ENCODE assay signal across 8 cellular contexts in the genomic region with DNA sequence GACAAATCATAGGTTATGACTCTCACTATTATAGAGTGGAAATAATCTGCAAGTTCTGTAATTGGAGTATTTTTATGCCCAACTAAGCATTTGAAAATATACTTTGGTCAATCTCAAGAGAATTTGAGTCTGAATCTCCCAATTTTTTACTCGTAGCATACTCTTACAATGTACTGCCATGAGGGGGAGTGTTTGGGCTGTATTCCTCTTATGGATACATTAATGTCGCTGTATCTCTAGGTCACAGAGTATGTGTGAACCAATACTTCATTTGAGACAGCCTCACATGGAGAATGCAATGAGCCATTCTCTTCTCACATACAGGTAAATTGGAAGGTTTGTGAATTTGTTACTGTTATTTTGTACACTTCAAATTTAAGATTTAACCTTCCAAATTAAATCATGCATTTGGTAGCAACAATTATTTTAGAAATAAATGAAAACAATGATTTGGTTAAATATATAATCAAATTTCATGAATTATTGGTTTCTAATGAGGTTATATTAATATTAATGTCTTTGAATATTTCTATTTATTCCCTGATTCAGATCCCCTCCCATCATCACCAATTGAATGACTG. TPM values are rescaled to one million over a fixed set of nuclear protein-coding genes. Genes with fewer than 3 reads are reported as not detected.
DNase-seq lines count a peak whose midpoint lies in the region; ATAC-seq and TF ChIP-seq lines count a peak whose summit lies in the region.

No MANE protein-coding gene starts in this region.

- peaks cover 12% of the 10 kb centered on the region for H3K27me3 Mint-ChIP-seq in activated naive CD4-positive, alpha-beta T cell treated with anti-CD3 and anti-CD28 coated beads, Interleukin-2, amount 10 ng/mL, durations not matched to agents 7 days and 5 days
- no peaks in the 10 kb centered on the region for H3K27me3 Mint-ChIP-seq in MCF 10A (ENCODE audit: insufficient read depth, unreplicated experiment)

- no peak overlapping the region for H3K27ac ChIP-seq in OCI-LY1 (ENCODE audit: low read depth, low read length, poor library complexity, severe bottlenecking)
- no peak overlapping the region for H3K27ac ChIP-seq in transverse colon

- H3K36me3 Mint-ChIP-seq in activated naive CD4-positive, alpha-beta T cell treated with anti-CD3 and anti-CD28 coated beads, Interleukin-2, amount 10 ng/mL, durations not matched to agents 7 days and 5 days: no peaks in the 10 kb centered on the region
- no peaks in the 10 kb centered on the region for H3K36me3 Mint-ChIP-seq in MCF 10A (ENCODE audit: insufficient read depth, unreplicated experiment)

- WGBS in transverse colon (ENCODE audit: low coverage in 1 of 2), 2 donors: 0 to 3% methylated on average over 1 to 2 of the region's 2 CpGs

- H3F3A ChIP-seq in OCI-LY1 (ENCODE audit: insufficient read depth, low read length): no peaks in the 10 kb centered on the region

- intact Hi-C loops in MCF 10A (cut with micrococcal nuclease) (loop anchor here (1.0 kb wide), 4 partner anchors 34 to 192 kb away; no protein-coding TSS in a partner anchor), transverse colon (cut with DNase I; ENCODE audit: low total_unique reads) (no loop called here)

- H3K27me3 ChIP-seq in OCI-LY1 (ENCODE audit: insufficient read depth, low read length): no peaks in the 10 kb centered on the region
- H3K27me3 ChIP-seq in transverse colon: no peaks in the 10 kb centered on the region

- no peak overlapping the region for H2AFZ ChIP-seq in OCI-LY1 (ENCODE audit: low read length)

- BruUV-seq in MCF 10A (replicated peaks; lab: Mats Ljungman, UMichigan): no TSS peak

- in situ Hi-C loops in transverse colon (cut with MboI; ENCODE audit: low pct_ligation_motif_present in 1 of 4, low pct_unique_long_range_greater_than_20kb in 1 of 4, low sequenced_read_pairs in 3 of 4): loop anchor here in 2 of 4 donors (10.0 kb wide), 2 partner anchors 187 to 197 kb away; no protein-coding TSS in a partner anchor

- TF ChIP-seq POLR2A in transverse colon (IDR thresholded peaks at IDR 0.05): no peak

- peaks cover 8% of the 10 kb centered on the region for H3K4me1 ChIP-seq in OCI-LY1 (ENCODE audit: insufficient read depth, low read length, severe bottlenecking)
- H3K4me1 ChIP-seq in transverse colon: peaks cover 0 to 4% (median under 1%) of the 10 kb centered on the region in 4 donors

- no peaks in the 10 kb centered on the region for H3K9me3 Mint-ChIP-seq in activated naive CD4-positive, alpha-beta T cell treated with anti-CD3 and anti-CD28 coated beads, Interleukin-2, amount 10 ng/mL, durations not matched to agents 7 days and 5 days
- no peaks in the 10 kb centered on the region for H3K9me3 Mint-ChIP-seq in MCF 10A (ENCODE audit: unreplicated experiment)

- peak; percentile 65 for DNase-seq in activated naive CD4-positive, alpha-beta T cell treated with anti-CD3 and anti-CD28 coated beads, Interleukin-2, amount 10 ng/mL, durations not matched to agents 7 days and 5 days
- no peak for DNase-seq in activated naive CD4-positive, alpha-beta T cell (lab: John Stamatoyannopoulos, UW)
- DNase-seq in HT1080 (ENCODE audit: low read depth): peak; percentile 62
- DNase-seq in MCF 10A (ENCODE audit: unreplicated experiment): peak; percentile 73
- DNase-seq in kidney glomerular epithelial cell (lab: John Stamatoyannopoulos, UW): peak; percentile 69
- DNase-seq in transverse colon: no peak

- no peak for TF ChIP-seq EP300 in transverse colon (IDR thresholded peaks at IDR 0.05; ENCODE audit: low read depth)

- no peaks in the 10 kb centered on the region for H4K20me1 ChIP-seq in OCI-LY1 (ENCODE audit: insufficient read depth, low read length)

- no peaks in the 10 kb centered on the region for H3K36me3 ChIP-seq in OCI-LY1 (ENCODE audit: insufficient read depth, low read length)
- no peaks in the 10 kb centered on the region for H3K36me3 ChIP-seq in transverse colon

- TF ChIP-seq CTCF in OCI-LY1 (IDR thresholded peaks at IDR 0.05; ENCODE audit: low read length) (peak; percentile 74), MCF 10A (IDR thresholded peaks at IDR 0.05; ENCODE audit: unreplicated experiment) (peak; percentile 54), transverse colon (IDR thresholded peaks at IDR 0.05) (peak; percentile 57 to 72 (median 60))

- no peak overlapping the region for H3K4me3 Mint-ChIP-seq in activated naive CD4-positive, alpha-beta T cell treated with anti-CD3 and anti-CD28 coated beads, Interleukin-2, amount 10 ng/mL, durations not matched to agents 7 days and 5 days
- H3K4me3 Mint-ChIP-seq in MCF 10A (ENCODE audit: unreplicated experiment): no peak overlapping the region

- H3K9me3 ChIP-seq in OCI-LY1 (ENCODE audit: low read length) (no peaks in the 10 kb centered on the region), transverse colon (no peaks in the 10 kb centered on the region)

- POLR2A ChIA-PET in MCF 10A (lab: Yijun Ruan, JAX): interaction anchor here (1.0 to 1.1 kb wide), 2 partner anchors 34 to 193 kb away, joined by 3 to 7 read pairs; partner anchors contain the start of gene SLC9C1

- H3K27ac Mint-ChIP-seq in activated naive CD4-positive, alpha-beta T cell treated with anti-CD3 and anti-CD28 coated beads, Interleukin-2, amount 10 ng/mL, durations not matched to agents 7 days and 5 days: no peak overlapping the region
- no peak overlapping the region for H3K27ac Mint-ChIP-seq in MCF 10A (ENCODE audit: low read depth, unreplicated experiment)

- no peaks in the 10 kb centered on the region for H3K9me2 ChIP-seq in OCI-LY1 (ENCODE audit: low read depth, low read length)

- H3K79me2 ChIP-seq in OCI-LY1 (ENCODE audit: insufficient read depth, low read length): no peaks in the 10 kb centered on the region

- no peak overlapping the region for H3K9ac ChIP-seq in OCI-LY1 (ENCODE audit: low read length)

- H3K4me3 ChIP-seq in OCI-LY1 (ENCODE audit: low read depth, low read length, poor library complexity, severe bottlenecking): no peak overlapping the region
- H3K4me3 ChIP-seq in transverse colon: no peak overlapping the region

- CTCF ChIA-PET in activated naive CD4-positive, alpha-beta T cell treated with anti-CD3 and anti-CD28 coated beads, Interleukin-2, amount 10 ng/mL, durations not matched to agents 7 days and 5 days (lab: Charles Lee): interaction anchor here (0.7 to 6.0 kb wide), 13 partner anchors 14 to 216 kb away, joined by 3 to 53 read pairs (median 5); partner anchors contain the start of gene SLC9C1
- CTCF ChIA-PET in MCF 10A (lab: Yijun Ruan, JAX): interaction anchor here (0.8 to 8.9 kb wide), 12 partner anchors 18 to 205 kb away, joined by 3 to 97 read pairs (median 5); partner anchors contain the start of gene SLC9C1

- H3K4me2 ChIP-seq in OCI-LY1 (ENCODE audit: low read length): no peak overlapping the region

- H3K4me1 Mint-ChIP-seq in activated naive CD4-positive, alpha-beta T cell treated with anti-CD3 and anti-CD28 coated beads, Interleukin-2, amount 10 ng/mL, durations not matched to agents 7 days and 5 days: peaks cover 12% of the 10 kb centered on the region
- H3K4me1 Mint-ChIP-seq in MCF 10A (ENCODE audit: insufficient read depth, unreplicated experiment): no peaks in the 10 kb centered on the region

- ATAC-seq in GM21723 (IDR thresholded peaks at IDR 0.05; ENCODE audit: unreplicated experiment): peak; percentile 99

RNA-seq across cellular contexts. Expression of gene CD200, which starts 5.5 kb away (rescaled TPM):
- total RNA-seq in HT1080 (2014; rRNA removed; shearing (Covaris generic)): not detected in 2 replicates
- polyA plus RNA-seq in HT1080 (2015; cell fraction: cytosol; rRNA removed): 0.21 and 0.30 TPM in 2 replicates
- polyA plus RNA-seq in HT1080 (2015; cell fraction: nucleus; rRNA removed): 0.10 and 0.16 TPM in 2 replicates
- total RNA-seq in MCF 10A (2022) (0.44 TPM in 1 of 2 replicates, not detected in the other), transverse colon (1 to 10 TPM in 3 of 4 donors, not detected in 1; 1.1 to 4.1 (median 3.6) TPM)

RNA-seq across cellular contexts. Expression of gene SLC9C1, which starts 33.4 kb away (rescaled TPM):
- not detected in 2 replicates for total RNA-seq in HT1080 (2014; rRNA removed; shearing (Covaris generic))
- not detected in 2 replicates for polyA plus RNA-seq in HT1080 (2015; cell fraction: cytosol; rRNA removed)
- not detected in 2 replicates for polyA plus RNA-seq in HT1080 (2015; cell fraction: nucleus; rRNA removed)
- total RNA-seq in MCF 10A (2022) (not detected in 2 replicates), transverse colon (not detected)

Comparison
In these comparisons a context has a peak if more than half of its experiments do, and no peak if none do; other contexts are left out.
1. DNase-seq: peak in activated naive CD4-positive, alpha-beta T cell treated with anti-CD3 and anti-CD28 coated beads, Interleukin-2, amount 10 ng/mL, durations not matched to agents 7 days and 5 days (single experiment), HT1080 (single experiment), MCF 10A (single experiment) and kidney glomerular epithelial cell (single experiment); none in activated naive CD4-positive, alpha-beta T cell (0 of 4) and transverse colon (single experiment).
2. Peak in every context shown above with its lines, with median percentiles within 50 percentile points of each other: CTCF ChIP-seq.